In the genomic region with DNA sequence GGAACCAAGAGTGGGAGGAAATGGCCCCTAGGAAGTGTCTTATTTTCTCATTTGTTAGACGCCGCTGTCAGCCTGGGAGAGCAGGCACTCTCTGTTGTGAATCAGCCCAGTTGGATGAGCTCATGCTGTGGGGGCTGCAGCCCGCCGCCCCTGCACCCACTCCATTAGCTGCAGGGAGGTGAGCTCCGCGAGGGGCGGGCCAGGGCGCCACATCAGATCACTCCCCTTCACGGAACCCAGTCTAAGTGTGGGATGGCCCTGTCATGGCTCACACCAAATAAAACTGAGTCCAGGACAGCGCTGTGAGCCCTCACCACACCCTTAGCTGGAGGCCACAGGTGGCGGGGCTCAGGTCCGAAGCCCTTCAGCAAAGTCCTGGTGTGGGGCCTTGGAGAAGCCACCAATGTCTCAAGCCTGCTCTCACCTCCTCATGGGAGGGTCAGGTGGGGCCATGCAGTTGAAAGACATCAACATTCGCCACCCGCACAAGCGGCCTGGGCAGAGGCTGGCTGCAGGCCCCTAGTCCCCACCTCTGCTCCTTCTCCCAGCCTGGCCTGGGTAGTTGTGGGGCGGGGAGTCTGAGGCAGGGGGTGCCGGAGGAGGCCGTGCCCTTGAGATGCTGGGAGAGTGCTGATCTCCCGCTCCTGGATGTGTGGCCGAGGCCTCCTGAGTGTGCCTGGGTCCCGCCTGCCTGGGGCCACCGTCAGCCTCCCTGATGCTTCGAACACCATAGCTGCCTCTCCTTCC, we compare ENCODE assay signal across 13 cellular contexts.
A peak's percentile ranks its signal among the peaks of the same experiment; 100 is the strongest.
DNase-seq lines count a peak whose midpoint lies in the region; ATAC-seq, FAIRE-seq and TF ChIP-seq lines count a peak whose summit lies in the region.
"Had no signal": no experiment of that assay in that cellular context is flagged by ENCODE, and none has a peak within 500 bp of the region (broad histone marks: within the 10 kb centered on the region; RNA-seq: fewer than 3 reads in every experiment).

No MANE protein-coding gene starts in this region.

- no peak for FAIRE-seq in HepG2 (lab: Jason Lieb, UNC)
- no peak for FAIRE-seq in H54 (lab: Jason Lieb, UNC)

- no peak overlapping the region for H2AFZ ChIP-seq in HepG2 (ENCODE audit: low read length)
- H2AFZ ChIP-seq: GM23338 had no signal

- POLR2A ChIA-PET in HepG2 (lab: Yijun Ruan, JAX) (no interaction called here), Panc1 (lab: Charles Lee) (interaction anchor here (0.5 kb wide), 1 partner anchor 850 kb away, joined by 4 read pairs; no protein-coding TSS in a partner anchor)

- WGBS in HepG2 (ENCODE audit: low lambda C conversion rate) = 23% methylated on average over 20 of the region's 23 CpGs
- no CpG with 5 or more reads among the region's 23 CpGs for WGBS in right lobe of liver (ENCODE audit: insufficient coverage, low coverage, low lambda C conversion rate, missing lambda C conversion rate)

- no peak for TF ChIP-seq RAD21 in HepG2 (CRISPR knock-in tag; IDR thresholded peaks at IDR 0.05)

- ATAC-seq in HepG2 = no peak
- no peak for ATAC-seq in right lobe of liver
- no peak for ATAC-seq in Panc1
- peak; percentile 31 for ATAC-seq in omental fat pad (ENCODE audit: low FRiP score)
- ATAC-seq in GM21825 (IDR thresholded peaks at IDR 0.05; ENCODE audit: unreplicated experiment) = no peak

- DNase-seq in HepG2 (ENCODE audit: low spot score) (no peak), right lobe of liver (no peak), Panc1 (ENCODE audit: low read depth, low spot score) (no peak), head of caudate nucleus (peak; percentile 16 to 88 (median 68)), omental fat pad (ENCODE audit: low spot score) (no peak), vagina (ENCODE audit: extremely low spot score in 2 of 2) (no peak), H54 (ENCODE audit: insufficient read length, low spot score) (no peak)
- DNase-seq: DMS153, DMS79, GF-D8, KG1 had no signal

- CTCF ChIA-PET in HepG2 (lab: Yijun Ruan, JAX; ENCODE audit: low intra/inter-chr PET ratio, low total read pairs) = no interaction called here
- CTCF ChIA-PET in Panc1 (lab: Charles Lee) = interaction anchor here (0.6 kb wide), 1 partner anchor 25 kb away, joined by 4 read pairs; no protein-coding TSS in a partner anchor

- no peak for TF ChIP-seq EP300 in HepG2 (IDR thresholded peaks at IDR 0.05; ENCODE audit: low read depth in 2 of 2, low read length in 2 of 2)
- no peak for TF ChIP-seq EP300 in HepG2 (CRISPR knock-in tag; IDR thresholded peaks at IDR 0.05; ENCODE audit: borderline replicate concordance)

- H3K36me3 ChIP-seq in HepG2 (replicated peaks in 1 of 2; ENCODE audit: control insufficient read depth in 1 of 2, insufficient read depth in 2 of 2, low read length in 2 of 2) (no peaks in the 10 kb centered on the region), right lobe of liver (no peaks in the 10 kb centered on the region), Panc1 (ENCODE audit: control insufficient read depth, insufficient read depth, low read length) (no peaks in the 10 kb centered on the region), vagina (no peaks in the 10 kb centered on the region)

- TF ChIP-seq POLR2A in HepG2 (IDR thresholded peaks at IDR 0.05; ENCODE audit: insufficient read depth in 1 of 2, low read depth in 2 of 2, low read length in 2 of 2) (no peak), right lobe of liver (IDR thresholded peaks at IDR 0.05) (no peak), vagina (IDR thresholded peaks at IDR 0.05) (no peak), H54 (IDR thresholded peaks at IDR 0.05; ENCODE audit: low read depth, low read length) (no peak)

- H3K4me2 ChIP-seq in HepG2 (ENCODE audit: low read depth, low read length) = no peak overlapping the region
- H3K4me2 ChIP-seq: GM23338 had no signal

- peaks cover 16% of the 10 kb centered on the region; the same call in 1 of the 2 replicates for H4K20me1 ChIP-seq in HepG2 (ENCODE audit: insufficient read depth, low read length)

- no TSS peak for BruUV-seq in HepG2 (replicated peaks; lab: Mats Ljungman, UMichigan)
- BruUV-seq in Panc1 (replicated peaks; lab: Mats Ljungman, UMichigan) = no TSS peak

- intact Hi-C loops in HepG2 (cut with micrococcal nuclease; ENCODE audit: unreplicated experiment) = no loop called here
- intact Hi-C loops in right lobe of liver (cut with DNase I) = no loop called here
- intact Hi-C loops in Panc1 (cut with micrococcal nuclease; ENCODE audit: unreplicated experiment) = no loop called here
- intact Hi-C loops in head of caudate nucleus (cut with DNase I) = no loop called here
- intact Hi-C loops in vagina (cut with DNase I) = no loop called here

- no peaks in the 10 kb centered on the region for H3K79me2 ChIP-seq in HepG2 (ENCODE audit: insufficient read depth, low read length)

- no peak overlapping the region for H3K9ac ChIP-seq in HepG2 (ENCODE audit: insufficient read depth, low read depth, low read length)

- peaks cover 8 to 87% of the 10 kb centered on the region in 2 experiments; a peak in 4 of 5 replicates for H3K27me3 ChIP-seq in HepG2 (ENCODE audit: control insufficient read depth in 1 of 2, insufficient read depth in 2 of 2, low read length in 2 of 2)
- H3K27me3 ChIP-seq in right lobe of liver = peaks cover 0 to 20% of the 10 kb centered on the region in 2 donors
- no peaks in the 10 kb centered on the region for H3K27me3 ChIP-seq in Panc1 (ENCODE audit: control insufficient read depth, insufficient read depth, low read length)
- H3K27me3 ChIP-seq in vagina = peaks cover 5% of the 10 kb centered on the region

- no peaks in the 10 kb centered on the region for H3K9me3 ChIP-seq in HepG2 (ENCODE audit: low read length)
- no peaks in the 10 kb centered on the region for H3K9me3 ChIP-seq in right lobe of liver
- no peaks in the 10 kb centered on the region for H3K9me3 ChIP-seq in Panc1 (ENCODE audit: control insufficient read depth, insufficient read depth, low read depth, low read length)
- no peaks in the 10 kb centered on the region for H3K9me3 ChIP-seq in vagina

- TF ChIP-seq CTCF in HepG2 (CRISPR knock-in tag; IDR thresholded peaks at IDR 0.05) (no peak), right lobe of liver (IDR thresholded peaks at IDR 0.05) (no peak), Panc1 (IDR thresholded peaks at IDR 0.05) (no peak), omental fat pad (IDR thresholded peaks at IDR 0.05) (no peak), vagina (IDR thresholded peaks at IDR 0.05) (no peak)

- no peaks in the 10 kb centered on the region for H3K4me1 ChIP-seq in HepG2 (ENCODE audit: insufficient read depth, low read length)
- H3K4me1 ChIP-seq in right lobe of liver = no peaks in the 10 kb centered on the region
- H3K4me1 ChIP-seq in Panc1 (ENCODE audit: control insufficient read depth, insufficient read depth, low read length) = peaks cover 27% of the 10 kb centered on the region
- no peaks in the 10 kb centered on the region for H3K4me1 ChIP-seq in vagina

- in situ Hi-C loops in HepG2 (cut with HindIII; ENCODE audit: extremely low pct_ligation_motif_present, low pct_unique_long_range_greater_than_20kb) = no loop called here
- in situ Hi-C loops in Panc1 (cut with HindIII; ENCODE audit: low pct_unique_long_range_greater_than_20kb, low sequenced_read_pairs) = no loop called here

- H3K4me3 ChIP-seq in HepG2 (replicated peaks in 1 of 3; ENCODE audit: insufficient read depth in 1 of 3, low read depth in 2 of 3, low read length in 3 of 3) (no peak overlapping the region), right lobe of liver (no peak overlapping the region), Panc1 (ENCODE audit: low read depth in 2 of 2, low read length in 2 of 2) (no peak overlapping the region), vagina (no peak overlapping the region)
- H3K4me3 ChIP-seq: GM23338 had no signal

- no peak overlapping the region for H3K27ac ChIP-seq in HepG2 (ENCODE audit: extremely low read length, insufficient read depth, low read length)
- no peak overlapping the region for H3K27ac ChIP-seq in right lobe of liver
- H3K27ac ChIP-seq in Panc1 (ENCODE audit: low read length) = 0 out of 2 replicates have a peak overlapping the region, but pooled peaks have one; percentile 17
- H3K27ac ChIP-seq in vagina = no peak overlapping the region

TF ChIP-seq in HepG2, 621 proteins besides CTCF, POLR2A, EP300 and RAD21 (continues in another document):
- TF ChIP-seq MAFG (CRISPR knock-in tag; IDR thresholded peaks at IDR 0.05) (no peak), ZNF687 (CRISPR knock-in tag; IDR thresholded peaks at IDR 0.05) (peak; percentile 6; the same call in 1 of the 2 replicates)
- TF ChIP-seq, protein P1, sequence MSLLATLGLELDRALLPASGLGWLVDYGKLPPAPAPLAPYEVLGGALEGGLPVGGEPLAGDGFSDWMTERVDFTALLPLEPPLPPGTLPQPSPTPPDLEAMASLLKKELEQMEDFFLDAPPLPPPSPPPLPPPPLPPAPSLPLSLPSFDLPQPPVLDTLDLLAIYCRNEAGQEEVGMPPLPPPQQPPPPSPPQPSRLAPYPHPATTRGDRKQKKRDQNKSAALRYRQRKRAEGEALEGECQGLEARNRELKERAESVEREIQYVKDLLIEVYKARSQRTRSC (CRISPR knock-in tag; IDR thresholded peaks at IDR 0.05; ENCODE audit: low read depth) = 0 out of 2 replicates have a peak, but pooled peaks have one; percentile 31

Comparison
In these comparisons a context has a peak if more than half of its experiments do, and no peak if none do; other contexts are left out.
1. DNase-seq: peak in head of caudate nucleus (42 of 42); none in HepG2 (single experiment), right lobe of liver (0 of 3), Panc1 (single experiment), omental fat pad (single experiment), vagina (0 of 2) and H54 (single experiment).